Comparison of ENCODE assay signal across 8 cellular contexts in genomic region chr1:38045431-38046332, GRCh38. TPM values are rescaled to one million over a fixed set of nuclear protein-coding genes. Genes with fewer than 3 reads are reported as not detected.
DNase-seq lines count a peak whose midpoint lies in the region; ATAC-seq and TF ChIP-seq lines count a peak whose summit lies in the region.
"Had no signal": no experiment of that assay in that cellular context is flagged by ENCODE, and none has a peak within 500 bp of the region (broad histone marks: within the 10 kb centered on the region; RNA-seq: fewer than 3 reads in every experiment).

No MANE protein-coding gene starts in this region.

- peaks cover 8 to 18% (median 10%) of the 10 kb centered on the region in 4 donors for H3K4me1 Mint-ChIP-seq in naive thymus-derived CD8-positive, alpha-beta T cell

- peak overlapping the region; percentile 11 to 58 (median 40) for H3K4me3 Mint-ChIP-seq in naive thymus-derived CD8-positive, alpha-beta T cell

- peak; percentile 12 for ATAC-seq in GM18909 (IDR thresholded peaks at IDR 0.05; ENCODE audit: poor library complexity, unreplicated experiment)
- ATAC-seq in naive thymus-derived CD8-positive, alpha-beta T cell: no peak
- no peak for ATAC-seq in GM18520 (IDR thresholded peaks at IDR 0.05; ENCODE audit: unreplicated experiment)

- in situ Hi-C loops in astrocyte of the spinal cord (cut with HindIII; ENCODE audit: low sequenced_read_pairs): no loop called here

- CTCF ChIA-PET in HEK293T (lab: Yijun Ruan, JAX): interaction anchor here (1.2 kb wide), 1 partner anchor 26 kb away, joined by 4 read pairs; no protein-coding TSS in a partner anchor

- H3K9me3 Mint-ChIP-seq in naive thymus-derived CD8-positive, alpha-beta T cell: no peaks in the 10 kb centered on the region

- H3K36me3 Mint-ChIP-seq in naive thymus-derived CD8-positive, alpha-beta T cell: peaks cover 0 to 3% (median 0%) of the 10 kb centered on the region in 3 donors

- TF ChIP-seq CTCF in astrocyte of the spinal cord (IDR thresholded peaks at IDR 0.05; ENCODE audit: low read depth, low read length): no peak

- peak; percentile 17 for DNase-seq in HK-2 (ENCODE audit: unreplicated experiment)
- peak; percentile 29 for DNase-seq in astrocyte of the spinal cord (ENCODE audit: low read depth, low spot score)
- no peak for DNase-seq in naive thymus-derived CD8-positive, alpha-beta T cell
- DNase-seq in HEK293T (ENCODE audit: extremely low spot score): no peak
- no peak for DNase-seq in hepatic stellate cell (ENCODE audit: low spot score)

- POLR2A ChIA-PET in naive thymus-derived CD8-positive, alpha-beta T cell (lab: Charles Lee): no interaction called here
- POLR2A ChIA-PET in HEK293T (lab: Yijun Ruan, JAX): interaction anchor here (1.0 kb wide), 1 partner anchor 173 kb away, joined by 3 read pairs; no protein-coding TSS in a partner anchor

- peaks cover 19 to 46% (median 33%) of the 10 kb centered on the region in 5 donors for H3K27me3 Mint-ChIP-seq in naive thymus-derived CD8-positive, alpha-beta T cell

- no peak overlapping the region for H3K27ac Mint-ChIP-seq in naive thymus-derived CD8-positive, alpha-beta T cell

- H3K4me3 ChIP-seq in astrocyte of the spinal cord (ENCODE audit: low read depth, low read length): no peak overlapping the region

TF ChIP-seq in HEK293T, 16 proteins besides CTCF, POLR2A, EP300 and RAD21:
- TF ChIP-seq BHLHE40 (IDR thresholded peaks at IDR 0.05; ENCODE audit: borderline replicate concordance) (no peak), SP1 (IDR thresholded peaks at IDR 0.05) (no peak), ZNF384 (IDR thresholded peaks at IDR 0.05) (no peak), NFRKB (IDR thresholded peaks at IDR 0.05) (no peak), FOXM1 (IDR thresholded peaks at IDR 0.05; ENCODE audit: borderline replicate concordance) (no peak), FOXK2 (IDR thresholded peaks at IDR 0.05) (no peak), ELF4 (IDR thresholded peaks at IDR 0.05) (no peak), L3MBTL2 (conservative IDR thresholded peaks at IDR 0.05) (no peak), ARNT (IDR thresholded peaks at IDR 0.05) (no peak), LEF1 (IDR thresholded peaks at IDR 0.05; ENCODE audit: borderline replicate concordance) (no peak), FOXA1 (IDR thresholded peaks at IDR 0.05) (no peak), CTBP1 (IDR thresholded peaks at IDR 0.05; ENCODE audit: borderline replicate concordance) (no peak), SUZ12 (IDR thresholded peaks at IDR 0.05) (no peak), TARDBP (IDR thresholded peaks at IDR 0.05) (no peak), HDGF (IDR thresholded peaks at IDR 0.05; ENCODE audit: borderline replicate concordance) (no peak), PKNOX1 (IDR thresholded peaks at IDR 0.05) (no peak)
TF ChIP-seq in HEK293T: peak in this region for 0.

RNA-seq across cellular contexts. Expression of gene POU3F1, which starts 0.9 kb away (rescaled TPM):
- under 1 TPM; 0.31 to 0.38 TPM for total RNA-seq in naive thymus-derived CD8-positive, alpha-beta T cell
- polyA plus RNA-seq in naive thymus-derived CD8-positive, alpha-beta T cell: under 1 TPM in 1 of 3 donors, not detected in 2; 0.08 TPM
- polyA plus RNA-seq: fibroblast of lung had no signal

RNA-seq across cellular contexts. Expression of gene UTP11, which starts 33.1 kb away (rescaled TPM):
- total RNA-seq in naive thymus-derived CD8-positive, alpha-beta T cell: 10 to 100 TPM; 14.2 to 17.3 TPM
- 10 to 100 TPM; 16.6 to 21.4 (median 17.4) TPM for polyA plus RNA-seq in naive thymus-derived CD8-positive, alpha-beta T cell

RNA-seq across cellular contexts. Expression of gene FHL3, which starts 40.4 kb away (rescaled TPM):
- 10 to 100 TPM; 11.0 to 11.4 TPM for total RNA-seq in naive thymus-derived CD8-positive, alpha-beta T cell
- 10 to 100 TPM in 1 of 3 donors, 1 to 10 TPM in 2; 4.8 to 12.7 (median 8.1) TPM for polyA plus RNA-seq in naive thymus-derived CD8-positive, alpha-beta T cell

RNA-seq across cellular contexts. Expression of gene SF3A3, which starts 55.9 kb away (rescaled TPM):
- total RNA-seq in naive thymus-derived CD8-positive, alpha-beta T cell: 10 to 100 TPM; 67.0 to 72.0 TPM
- polyA plus RNA-seq in naive thymus-derived CD8-positive, alpha-beta T cell: 100 to 1,000 TPM in 1 of 3 donors, 10 to 100 TPM in 2; 97.4 to 101 (median 98.1) TPM

Comparison
In these comparisons a context has a peak if more than half of its experiments do, and no peak if none do; other contexts are left out.
1. DNase-seq: peak in HK-2 (single experiment) and astrocyte of the spinal cord (single experiment); none in naive thymus-derived CD8-positive, alpha-beta T cell (0 of 10), HEK293T (single experiment) and hepatic stellate cell (single experiment).